In the genomic region with DNA sequence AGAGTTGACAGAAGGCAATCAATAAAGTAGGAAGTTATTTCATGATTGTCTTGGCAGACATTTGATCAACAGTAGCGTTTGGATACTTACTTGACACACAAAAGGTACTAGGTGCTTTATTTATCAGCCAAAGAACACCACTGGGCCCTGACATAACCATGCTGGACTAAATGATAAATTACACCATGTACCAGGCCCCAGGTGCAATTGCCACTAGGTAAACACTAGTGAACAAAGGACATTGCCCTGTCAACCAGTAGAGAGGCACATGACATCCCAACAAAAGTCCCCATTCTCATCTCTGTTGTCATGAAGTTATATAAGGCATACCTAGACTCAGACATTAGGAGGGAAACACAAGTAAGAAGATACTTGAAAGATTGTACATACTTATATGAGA, we compare ENCODE assay signal across 20 cellular contexts.
"Had no signal": no experiment of that assay in that cellular context is flagged by ENCODE, and none has a peak within 500 bp of the region (broad histone marks: within the 10 kb centered on the region; RNA-seq: fewer than 3 reads in every experiment).

No MANE protein-coding gene starts in this region.

- H3K4me3 ChIP-seq: SJCRH30 had no signal

- FAIRE-seq: RCC 7860 had no signal

- H3K9me3 ChIP-seq: SJCRH30 had no signal

- H3K27me3 ChIP-seq: SJCRH30 had no signal

- ATAC-seq: SK-N-SH treated with all-trans-retinoic acid at 6 μM for 48 hours had no signal

- H3K36me3 ChIP-seq: SJCRH30 had no signal

- H3K4me1 ChIP-seq: SJCRH30 had no signal

- H3K27ac ChIP-seq: SJCRH30 had no signal

- DNase-seq: KBM-7, MV-4-11, NCI-H1048, NCI-H1105, NCI-H1436 treated with DMSO at 0.1 percent for 48 hours, NCI-H1694, NCI-H187 treated with DMSO at 0.1 percent for 48 hours, NCI-H2029 treated with DMSO at 0.1 percent for 48 hours, NCI-H2171, NCI-H226, NCI-H446, NCI-H524, NCI-H526 treated with DMSO at 0.1 percent for 48 hours, NCI-H774, Right ventricle myocardium superior, RPMI8226, SJCRH30, T-helper 1 cell had no signal
